18 cellular contexts compared by ENCODE assay signal in genomic region chr7:127769696-127770400, GRCh38.
DNase-seq lines count a peak whose midpoint lies in the region; ATAC-seq, FAIRE-seq and TF ChIP-seq lines count a peak whose summit lies in the region.
"Had no signal": no experiment of that assay in that cellular context is flagged by ENCODE, and none has a peak within 500 bp of the region (broad histone marks: within the 10 kb centered on the region; RNA-seq: fewer than 3 reads in every experiment).

No MANE protein-coding gene starts in this region.

- intact Hi-C loops in dorsolateral prefrontal cortex (cut with DNase I), result no loop called here
- intact Hi-C loops in natural killer cell (cut with micrococcal nuclease), result no loop called here

- H3K4me3 Mint-ChIP-seq in natural killer cell, result no peak overlapping the region
- H3K4me3 Mint-ChIP-seq: activated CD8-positive, alpha-beta T cell treated with anti-CD3 and anti-CD28 coated beads for 36 hours; activated T-cell treated with anti-CD3 and anti-CD28 coated beads, Interleukin-2, amount 50 U/mL, for 72 hours had no signal

- H3K4me1 Mint-ChIP-seq in natural killer cell, result peaks cover 69 to 73% of the 10 kb centered on the region in 2 donors

- TF ChIP-seq CTCF in dorsolateral prefrontal cortex (IDR thresholded peaks at IDR 0.05 in 54 of 56, conservative IDR thresholded peaks at IDR 0.05 in 2 of 56; ENCODE audit: low read depth in 1 of 56, partially characterized antibody in 56 of 56), result no peak
- no peak for TF ChIP-seq CTCF in natural killer cell (IDR thresholded peaks at IDR 0.05)

- peak overlapping the region in 31 of 59 donors; percentile 0 to 63 (median 19) for H3K27ac ChIP-seq in dorsolateral prefrontal cortex
- H3K27ac ChIP-seq: adrenal gland, KMS-11 had no signal

- H3K9me3 Mint-ChIP-seq in natural killer cell, result peaks cover 2 to 3% of the 10 kb centered on the region in 2 donors
- H3K9me3 Mint-ChIP-seq: activated CD8-positive, alpha-beta T cell treated with anti-CD3 and anti-CD28 coated beads for 36 hours had no signal

- no peaks in the 10 kb centered on the region for H3K27me3 Mint-ChIP-seq in natural killer cell (ENCODE audit: low read depth in 2 of 2)
- H3K27me3 Mint-ChIP-seq: activated CD8-positive, alpha-beta T cell treated with anti-CD3 and anti-CD28 coated beads for 36 hours had no signal

- DNase-seq in Daoy (ENCODE audit: low read depth), result peak; percentile 44
- peak; percentile 33 for DNase-seq in RCC 7860 (ENCODE audit: low spot score)
- no peak for DNase-seq in dorsolateral prefrontal cortex
- no peak for DNase-seq in natural killer cell
- no peak for DNase-seq in NCI-H1048 (lab: John Stamatoyannopoulos, UW)
- DNase-seq in globus pallidus (ENCODE audit: low spot score), result no peak
- DNase-seq in NCI-H2227 (lab: John Stamatoyannopoulos, UW; ENCODE audit: unreplicated experiment), result no peak
- DNase-seq: activated CD8-positive, alpha-beta T cell treated with anti-CD3 and anti-CD28 coated beads for 36 hours; activated T-cell treated with anti-CD3 and anti-CD28 coated beads, Interleukin-2, amount 50 U/mL, for 72 hours; adrenal gland; cortex of kidney; left cardiac atrium; NCI-H187; NCI-H510A; PC-3; posterior cingulate gyrus had no signal

- H3K4me3 ChIP-seq in dorsolateral prefrontal cortex, result no peak overlapping the region
- H3K4me3 ChIP-seq: adrenal gland had no signal

- FAIRE-seq in RCC 7860 (lab: Jason Lieb, UNC), result peak; percentile 77

- H3K27me3 ChIP-seq in dorsolateral prefrontal cortex, result no peaks in the 10 kb centered on the region
- H3K27me3 ChIP-seq: adrenal gland had no signal

- H3K27ac Mint-ChIP-seq in natural killer cell, result peak overlapping the region; percentile 47 to 88
- H3K27ac Mint-ChIP-seq: activated CD8-positive, alpha-beta T cell treated with anti-CD3 and anti-CD28 coated beads for 36 hours; activated T-cell treated with anti-CD3 and anti-CD28 coated beads, Interleukin-2, amount 50 U/mL, for 72 hours had no signal

- H3K36me3 Mint-ChIP-seq in natural killer cell, result no peaks in the 10 kb centered on the region

- ATAC-seq in natural killer cell (no peak), HG03521 (IDR thresholded peaks at IDR 0.05; ENCODE audit: unreplicated experiment) (no peak)
- ATAC-seq: activated CD8-positive, alpha-beta T cell treated with anti-CD3 and anti-CD28 coated beads for 36 hours; activated T-cell treated with anti-CD3 and anti-CD28 coated beads, Interleukin-2, amount 50 U/mL, for 72 hours; PC-3 had no signal

Comparison
In these comparisons a context has a peak if more than half of its experiments do, and no peak if none do; other contexts are left out.
1. DNase-seq: peak in Daoy (single experiment) and RCC 7860 (single experiment); none in dorsolateral prefrontal cortex (0 of 10), natural killer cell (single experiment), NCI-H1048 (single experiment), globus pallidus (single experiment) and NCI-H2227 (single experiment).